ENCODE assay signal across 1 cellular context in the genomic region with DNA sequence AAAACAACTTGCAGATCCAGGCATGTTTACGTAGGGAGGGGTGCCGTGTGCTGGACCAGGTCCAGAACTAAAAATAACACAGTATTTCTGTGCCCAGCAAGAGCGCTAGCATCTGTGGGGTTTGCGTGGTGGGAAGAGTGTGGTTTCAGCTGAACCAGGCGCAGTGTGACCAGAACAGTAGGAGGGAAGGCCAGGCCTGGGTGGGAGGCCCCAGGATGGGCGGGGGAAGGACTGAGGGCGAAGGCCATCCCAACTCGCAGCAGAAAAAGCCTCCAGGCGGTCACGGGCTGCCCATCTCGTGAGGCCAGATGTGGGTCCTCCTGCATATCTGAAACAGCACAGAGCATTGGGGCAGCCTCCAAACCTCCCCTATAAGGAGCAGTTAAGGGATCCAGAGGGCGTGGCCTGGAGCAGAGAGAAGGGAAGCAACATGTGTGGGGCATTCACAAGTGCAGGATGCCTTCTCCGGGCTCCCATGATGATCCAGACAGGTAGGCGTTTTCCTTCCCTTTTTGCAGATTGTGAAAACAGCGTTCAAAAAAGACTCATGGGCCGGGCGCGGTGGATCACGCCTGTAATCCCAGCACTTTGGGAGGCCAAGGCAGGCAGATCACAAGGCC.
TF ChIP-seq lines count a peak whose summit lies in the region.

No MANE protein-coding gene starts in this region.

TF ChIP-seq in GM23338, 12 proteins besides CTCF, POLR2A, EP300 and RAD21 (continued from another document):
- TF ChIP-seq, protein P1, sequence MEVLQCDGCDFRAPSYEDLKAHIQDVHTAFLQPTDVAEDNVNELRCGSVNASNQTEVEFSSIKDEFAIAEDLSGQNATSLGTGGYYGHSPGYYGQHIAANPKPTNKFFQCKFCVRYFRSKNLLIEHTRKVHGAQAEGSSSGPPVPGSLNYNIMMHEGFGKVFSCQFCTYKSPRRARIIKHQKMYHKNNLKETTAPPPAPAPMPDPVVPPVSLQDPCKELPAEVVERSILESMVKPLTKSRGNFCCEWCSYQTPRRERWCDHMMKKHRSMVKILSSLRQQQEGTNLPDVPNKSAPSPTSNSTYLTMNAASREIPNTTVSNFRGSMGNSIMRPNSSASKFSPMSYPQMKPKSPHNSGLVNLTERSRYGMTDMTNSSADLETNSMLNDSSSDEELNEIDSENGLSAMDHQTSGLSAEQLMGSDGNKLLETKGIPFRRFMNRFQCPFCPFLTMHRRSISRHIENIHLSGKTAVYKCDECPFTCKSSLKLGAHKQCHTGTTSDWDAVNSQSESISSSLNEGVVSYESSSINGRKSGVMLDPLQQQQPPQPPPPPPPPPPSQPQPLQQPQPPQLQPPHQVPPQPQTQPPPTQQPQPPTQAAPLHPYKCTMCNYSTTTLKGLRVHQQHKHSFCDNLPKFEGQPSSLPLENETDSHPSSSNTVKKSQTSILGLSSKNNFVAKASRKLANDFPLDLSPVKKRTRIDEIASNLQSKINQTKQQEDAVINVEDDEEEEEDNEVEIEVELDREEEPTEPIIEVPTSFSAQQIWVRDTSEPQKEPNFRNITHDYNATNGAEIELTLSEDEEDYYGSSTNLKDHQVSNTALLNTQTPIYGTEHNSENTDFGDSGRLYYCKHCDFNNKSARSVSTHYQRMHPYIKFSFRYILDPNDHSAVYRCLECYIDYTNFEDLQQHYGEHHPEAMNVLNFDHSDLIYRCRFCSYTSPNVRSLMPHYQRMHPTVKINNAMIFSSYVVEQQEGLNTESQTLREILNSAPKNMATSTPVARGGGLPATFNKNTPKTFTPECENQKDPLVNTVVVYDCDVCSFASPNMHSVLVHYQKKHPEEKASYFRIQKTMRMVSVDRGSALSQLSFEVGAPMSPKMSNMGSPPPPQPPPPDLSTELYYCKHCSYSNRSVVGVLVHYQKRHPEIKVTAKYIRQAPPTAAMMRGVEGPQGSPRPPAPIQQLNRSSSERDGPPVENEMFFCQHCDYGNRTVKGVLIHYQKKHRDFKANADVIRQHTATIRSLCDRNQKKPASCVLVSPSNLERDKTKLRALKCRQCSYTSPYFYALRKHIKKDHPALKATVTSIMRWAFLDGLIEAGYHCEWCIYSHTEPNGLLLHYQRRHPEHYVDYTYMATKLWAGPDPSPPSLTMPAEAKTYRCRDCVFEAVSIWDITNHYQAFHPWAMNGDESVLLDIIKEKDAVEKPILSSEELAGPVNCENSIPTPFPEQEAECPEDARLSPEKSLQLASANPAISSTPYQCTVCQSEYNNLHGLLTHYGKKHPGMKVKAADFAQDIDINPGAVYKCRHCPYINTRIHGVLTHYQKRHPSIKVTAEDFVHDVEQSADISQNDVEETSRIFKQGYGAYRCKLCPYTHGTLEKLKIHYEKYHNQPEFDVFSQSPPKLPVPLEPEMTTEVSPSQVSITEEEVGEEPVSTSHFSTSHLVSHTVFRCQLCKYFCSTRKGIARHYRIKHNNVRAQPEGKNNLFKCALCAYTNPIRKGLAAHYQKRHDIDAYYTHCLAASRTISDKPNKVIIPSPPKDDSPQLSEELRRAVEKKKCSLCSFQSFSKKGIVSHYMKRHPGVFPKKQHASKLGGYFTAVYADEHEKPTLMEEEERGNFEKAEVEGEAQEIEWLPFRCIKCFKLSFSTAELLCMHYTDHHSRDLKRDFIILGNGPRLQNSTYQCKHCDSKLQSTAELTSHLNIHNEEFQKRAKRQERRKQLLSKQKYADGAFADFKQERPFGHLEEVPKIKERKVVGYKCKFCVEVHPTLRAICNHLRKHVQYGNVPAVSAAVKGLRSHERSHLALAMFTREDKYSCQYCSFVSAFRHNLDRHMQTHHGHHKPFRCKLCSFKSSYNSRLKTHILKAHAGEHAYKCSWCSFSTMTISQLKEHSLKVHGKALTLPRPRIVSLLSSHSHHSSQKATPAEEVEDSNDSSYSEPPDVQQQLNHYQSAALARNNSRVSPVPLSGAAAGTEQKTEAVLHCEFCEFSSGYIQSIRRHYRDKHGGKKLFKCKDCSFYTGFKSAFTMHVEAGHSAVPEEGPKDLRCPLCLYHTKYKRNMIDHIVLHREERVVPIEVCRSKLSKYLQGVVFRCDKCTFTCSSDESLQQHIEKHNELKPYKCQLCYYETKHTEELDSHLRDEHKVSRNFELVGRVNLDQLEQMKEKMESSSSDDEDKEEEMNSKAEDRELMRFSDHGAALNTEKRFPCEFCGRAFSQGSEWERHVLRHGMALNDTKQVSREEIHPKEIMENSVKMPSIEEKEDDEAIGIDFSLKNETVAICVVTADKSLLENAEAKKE (CRISPR knock-in tag; IDR thresholded peaks at IDR 0.05): no peak
- TF ChIP-seq POLR2AphosphoS5 (IDR thresholded peaks at IDR 0.05; ENCODE audit: low read depth) (no peak), EZH2 (IDR thresholded peaks at IDR 0.05; ENCODE audit: low read depth, unreplicated experiment) (no peak)
